In the genomic region with DNA sequence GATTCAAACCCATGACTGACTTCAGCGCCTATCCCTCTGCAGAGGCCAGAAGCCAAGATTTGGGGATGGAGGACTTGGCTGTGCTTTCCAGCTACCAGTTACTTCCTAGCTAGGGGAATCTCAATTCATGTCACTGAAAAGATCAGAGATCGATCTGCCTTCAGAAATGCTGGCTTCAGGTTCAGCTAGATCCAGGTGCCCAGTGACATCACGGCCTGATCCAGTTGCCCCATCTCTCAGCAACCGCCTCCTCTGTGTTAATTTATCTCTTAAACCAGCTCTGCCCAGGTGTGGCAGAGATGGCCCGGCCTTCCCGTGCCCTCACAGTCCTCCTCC, we compare ENCODE assay signal across 12 cellular contexts. TPM values are rescaled to one million over a fixed set of nuclear protein-coding genes. Genes with fewer than 3 reads are reported as not detected.
DNase-seq lines count a peak whose midpoint lies in the region; ATAC-seq, FAIRE-seq and TF ChIP-seq lines count a peak whose summit lies in the region.
"Had no signal": no experiment of that assay in that cellular context is flagged by ENCODE, and none has a peak within 500 bp of the region (broad histone marks: within the 10 kb centered on the region; RNA-seq: fewer than 3 reads in every experiment).

No MANE protein-coding gene starts in this region.

- peak overlapping the region; percentile 89 for H3K27ac Mint-ChIP-seq in activated naive CD4-positive, alpha-beta T cell treated with anti-CD3 and anti-CD28 coated beads, Interleukin-2, amount 50 U/mL, for 24 hours
- peak overlapping the region; percentile 100 for H3K27ac Mint-ChIP-seq in activated T-helper 1 cell treated with anti-CD3 and anti-CD28 coated beads, Interleukin-12 subunit alpha, Interleukin-12 subunit beta, Interleukin-2, Interleukin-4 antibody, amounts not matched to agents 30 ng/mL and 10 ng/mL and 1 ng/mL, durations not matched to agents 14 hours and 24 hours and 36 hours

- H3K9me3 ChIP-seq in kidney (ENCODE audit: control insufficient read depth in 1 of 2, low read length in 2 of 2) (no peaks in the 10 kb centered on the region), thoracic aorta (no peaks in the 10 kb centered on the region)

- intact Hi-C loops in activated T-helper 1 cell treated with anti-CD3 and anti-CD28 coated beads, Interleukin-12 subunit alpha, Interleukin-12 subunit beta, Interleukin-2, Interleukin-4 antibody, amounts not matched to agents 30 ng/mL and 10 ng/mL and 1 ng/mL, durations not matched to agents 14 hours and 24 hours and 36 hours (cut with micrococcal nuclease), result loop anchor here (1.0 kb wide), 2 partner anchors 8 to 144 kb away; no protein-coding TSS in a partner anchor
- intact Hi-C loops in kidney (cut with DNase I), result no loop called here

- ATAC-seq in thoracic aorta (ENCODE audit: insufficient number of reproducible peaks, low FRiP score, low read depth) (no peak), HG02852 (IDR thresholded peaks at IDR 0.05; ENCODE audit: unreplicated experiment) (no peak)

- TF ChIP-seq CTCF in kidney (IDR thresholded peaks at IDR 0.05; ENCODE audit: borderline replicate concordance, extremely low read depth, insufficient read depth) (no peak), thoracic aorta (IDR thresholded peaks at IDR 0.05) (no peak)

- no peaks in the 10 kb centered on the region for H3K9me3 Mint-ChIP-seq in activated naive CD4-positive, alpha-beta T cell treated with anti-CD3 and anti-CD28 coated beads, Interleukin-2, amount 50 U/mL, for 24 hours
- H3K9me3 Mint-ChIP-seq in activated T-helper 1 cell treated with anti-CD3 and anti-CD28 coated beads, Interleukin-12 subunit alpha, Interleukin-12 subunit beta, Interleukin-2, Interleukin-4 antibody, amounts not matched to agents 30 ng/mL and 10 ng/mL and 1 ng/mL, durations not matched to agents 14 hours and 24 hours and 36 hours, result no peaks in the 10 kb centered on the region

- H3K4me1 ChIP-seq in kidney (ENCODE audit: control insufficient read depth in 1 of 2, insufficient read depth in 1 of 2, low read depth in 1 of 2, low read length in 2 of 2) (peaks cover 0 to 31% of the 10 kb centered on the region in 2 donors), thoracic aorta (ENCODE audit: control insufficient read depth in 1 of 2, low read depth in 2 of 2) (peaks cover 19 to 22% of the 10 kb centered on the region in 2 donors)

- H3K4me1 Mint-ChIP-seq in activated naive CD4-positive, alpha-beta T cell treated with anti-CD3 and anti-CD28 coated beads, Interleukin-2, amount 50 U/mL, for 24 hours, result peaks cover 92% of the 10 kb centered on the region
- H3K4me1 Mint-ChIP-seq in activated T-helper 1 cell treated with anti-CD3 and anti-CD28 coated beads, Interleukin-12 subunit alpha, Interleukin-12 subunit beta, Interleukin-2, Interleukin-4 antibody, amounts not matched to agents 30 ng/mL and 10 ng/mL and 1 ng/mL, durations not matched to agents 14 hours and 24 hours and 36 hours (ENCODE audit: low read depth), result peaks cover 81% of the 10 kb centered on the region

- H3K4me3 ChIP-seq in kidney (ENCODE audit: low read length in 2 of 2), result no peak overlapping the region
- H3K4me3 ChIP-seq in thoracic aorta, result no peak overlapping the region

- peaks cover 11% of the 10 kb centered on the region for H3K36me3 Mint-ChIP-seq in activated naive CD4-positive, alpha-beta T cell treated with anti-CD3 and anti-CD28 coated beads, Interleukin-2, amount 50 U/mL, for 24 hours
- peaks cover 63% of the 10 kb centered on the region for H3K36me3 Mint-ChIP-seq in activated T-helper 1 cell treated with anti-CD3 and anti-CD28 coated beads, Interleukin-12 subunit alpha, Interleukin-12 subunit beta, Interleukin-2, Interleukin-4 antibody, amounts not matched to agents 30 ng/mL and 10 ng/mL and 1 ng/mL, durations not matched to agents 14 hours and 24 hours and 36 hours (ENCODE audit: low read depth)

- no peak for DNase-seq in activated naive CD4-positive, alpha-beta T cell treated with anti-CD3 and anti-CD28 coated beads, Interleukin-2, amount 50 U/mL, for 16 hours
- no peak for DNase-seq in activated T-helper 1 cell treated with anti-CD3 and anti-CD28 coated beads, Interleukin-12 subunit alpha, Interleukin-12 subunit beta, Interleukin-2, Interleukin-4 antibody, amounts not matched to agents 30 ng/mL and 10 ng/mL and 1 ng/mL, durations not matched to agents 14 hours and 24 hours and 36 hours (ENCODE audit: low spot score)
- no peak for DNase-seq in kidney
- DNase-seq in thoracic aorta (ENCODE audit: low spot score), result no peak
- no peak for DNase-seq in COR-L47 (lab: John Stamatoyannopoulos, UW)
- no peak for DNase-seq in effector CD8-positive, alpha-beta T cell (lab: John Stamatoyannopoulos, UW)
- DNase-seq: head of caudate nucleus, NCI-H774, WERI-Rb-1 had no signal

- H3K9ac ChIP-seq in kidney (ENCODE audit: low read length in 2 of 2), result no peak overlapping the region

- H3K27me3 Mint-ChIP-seq in activated naive CD4-positive, alpha-beta T cell treated with anti-CD3 and anti-CD28 coated beads, Interleukin-2, amount 50 U/mL, for 24 hours, result no peaks in the 10 kb centered on the region
- H3K27me3 Mint-ChIP-seq in activated T-helper 1 cell treated with anti-CD3 and anti-CD28 coated beads, Interleukin-12 subunit alpha, Interleukin-12 subunit beta, Interleukin-2, Interleukin-4 antibody, amounts not matched to agents 30 ng/mL and 10 ng/mL and 1 ng/mL, durations not matched to agents 14 hours and 24 hours and 36 hours (ENCODE audit: insufficient read depth), result no peaks in the 10 kb centered on the region

- H3K4me3 Mint-ChIP-seq in activated naive CD4-positive, alpha-beta T cell treated with anti-CD3 and anti-CD28 coated beads, Interleukin-2, amount 50 U/mL, for 24 hours, result peak overlapping the region; percentile 77
- H3K4me3 Mint-ChIP-seq in activated T-helper 1 cell treated with anti-CD3 and anti-CD28 coated beads, Interleukin-12 subunit alpha, Interleukin-12 subunit beta, Interleukin-2, Interleukin-4 antibody, amounts not matched to agents 30 ng/mL and 10 ng/mL and 1 ng/mL, durations not matched to agents 14 hours and 24 hours and 36 hours, result peak overlapping the region; percentile 72

- no peaks in the 10 kb centered on the region for H3K27me3 ChIP-seq in thoracic aorta (replicated peaks; ENCODE audit: insufficient read depth)

- no peak for FAIRE-seq in kidney (lab: Jason Lieb, UNC)

- peak overlapping the region; percentile 1 to 67 for H3K27ac ChIP-seq in kidney (ENCODE audit: low read depth in 2 of 2, low read length in 2 of 2)
- peak overlapping the region; percentile 10 to 15 for H3K27ac ChIP-seq in thoracic aorta
- H3K27ac ChIP-seq: WERI-Rb-1 had no signal

- peaks cover 0 to 4% of the 10 kb centered on the region in 2 donors for H3K36me3 ChIP-seq in kidney (ENCODE audit: control insufficient read depth in 1 of 2, insufficient read depth in 2 of 2, low read length in 2 of 2)
- no peaks in the 10 kb centered on the region for H3K36me3 ChIP-seq in thoracic aorta
- H3K36me3 ChIP-seq: WERI-Rb-1 had no signal

RNA-seq across cellular contexts. Expression of gene CYTH4, which starts 24.2 kb away (rescaled TPM):
- 49.5 and 57.1 TPM in 2 replicates for total RNA-seq in activated T-helper 1 cell treated with anti-CD3 and anti-CD28 coated beads, Interleukin-12 subunit alpha, Interleukin-12 subunit beta, Interleukin-2, Interleukin-4 antibody, amounts not matched to agents 30 ng/mL and 10 ng/mL and 1 ng/mL, durations not matched to agents 14 hours and 24 hours and 36 hours
- total RNA-seq in kidney (30.2 TPM), thoracic aorta (10 to 100 TPM; 50.8 to 78.0 TPM)
- 1.9 TPM for polyA plus RNA-seq in kidney (ENCODE audit: insufficient read depth, low read depth, low replicate concordance)
- polyA plus RNA-seq: BJ had no signal
